In the genomic region with DNA sequence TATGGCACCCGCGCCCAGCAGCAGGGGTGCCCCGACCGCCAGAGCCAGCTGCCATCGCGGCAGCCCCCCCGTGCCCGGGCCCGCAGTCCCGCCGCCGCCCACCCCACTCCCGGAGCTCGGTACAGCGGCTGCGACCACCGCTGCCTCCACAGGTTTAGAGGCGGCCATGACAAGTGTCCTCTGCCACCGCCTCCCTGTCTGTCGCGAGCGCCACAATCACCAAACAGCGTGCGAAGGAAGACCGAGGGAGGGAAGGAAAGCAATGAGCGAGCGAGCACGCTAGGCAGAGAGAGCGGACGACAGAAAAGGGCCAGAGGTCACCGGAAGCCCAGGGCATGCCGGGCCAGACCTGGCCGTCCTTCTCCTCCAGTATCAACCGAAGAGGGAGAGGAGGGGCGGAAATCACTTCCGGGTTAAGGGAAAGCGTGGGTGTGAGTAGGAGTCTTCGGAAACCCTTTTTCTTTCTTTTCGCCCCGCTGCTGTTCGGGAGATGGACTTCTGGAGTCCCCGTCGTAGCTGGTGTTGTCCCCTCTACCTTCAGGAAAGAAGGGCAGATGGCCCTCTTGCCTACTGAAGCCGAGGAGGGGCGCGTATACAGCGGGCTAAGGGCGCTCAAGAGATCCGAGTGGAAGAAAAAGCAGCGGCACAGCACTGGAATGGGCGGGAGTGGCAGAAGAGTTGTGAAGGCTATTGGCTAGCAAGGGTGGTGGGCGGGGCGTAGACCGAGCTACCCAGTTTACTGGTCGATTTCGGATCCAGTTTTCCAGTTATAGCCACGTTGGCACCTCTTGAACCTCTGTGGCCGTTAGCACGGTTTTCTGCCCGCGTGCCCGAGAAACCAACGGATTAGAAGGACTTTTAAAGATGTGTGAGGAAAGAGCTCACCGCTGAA, we compare ENCODE assay signal across 1 cellular context.
TF ChIP-seq lines count a peak whose summit lies in the region.

A gene with protein sequence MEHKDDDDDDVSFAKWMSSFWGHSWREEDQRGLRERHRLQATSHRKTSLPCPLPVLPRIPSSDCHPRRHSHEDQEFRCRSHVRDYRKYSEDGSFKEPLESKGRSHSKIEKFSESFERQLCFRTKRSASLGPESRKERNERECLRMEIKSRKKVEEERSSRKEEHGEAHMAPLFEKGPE (plus strand): TSS at position 758 of the 892 bp plus-strand sequence. CDS start 28,191 bp downstream, outside the sequence.
A gene (minus strand): TSS at position 308 of the 892 bp plus-strand sequence. CDS start 140 bp downstream, at position 168.

TF ChIP-seq in A549, 52 proteins besides CTCF, POLR2A, EP300 and RAD21 (continued from another document):
- TF ChIP-seq, protein P1, sequence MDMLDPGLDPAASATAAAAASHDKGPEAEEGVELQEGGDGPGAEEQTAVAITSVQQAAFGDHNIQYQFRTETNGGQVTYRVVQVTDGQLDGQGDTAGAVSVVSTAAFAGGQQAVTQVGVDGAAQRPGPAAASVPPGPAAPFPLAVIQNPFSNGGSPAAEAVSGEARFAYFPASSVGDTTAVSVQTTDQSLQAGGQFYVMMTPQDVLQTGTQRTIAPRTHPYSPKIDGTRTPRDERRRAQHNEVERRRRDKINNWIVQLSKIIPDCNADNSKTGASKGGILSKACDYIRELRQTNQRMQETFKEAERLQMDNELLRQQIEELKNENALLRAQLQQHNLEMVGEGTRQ (IDR thresholded peaks at IDR 0.05), result no peak
- TF ChIP-seq HEYL (CRISPR knock-in tag; IDR thresholded peaks at IDR 0.05) (no peak), HOXA7 (CRISPR knock-in tag; IDR thresholded peaks at IDR 0.05) (no peak), CHD2 (IDR thresholded peaks at IDR 0.05; ENCODE audit: low read length, partially characterized antibody) (no peak), RARB (CRISPR knock-in tag; IDR thresholded peaks at IDR 0.05) (no peak), ZFP36 (IDR thresholded peaks at IDR 0.05; ENCODE audit: borderline replicate concordance, partially characterized antibody) (no peak), RFX5 (IDR thresholded peaks at IDR 0.05) (no peak), RNF2 (IDR thresholded peaks at IDR 0.05; ENCODE audit: borderline replicate concordance, low read depth) (no peak), ESRRA (IDR thresholded peaks at IDR 0.05; ENCODE audit: borderline replicate concordance, low read length) (peak; percentile 55; the same call in 1 of the 2 replicates), HDAC2 (IDR thresholded peaks at IDR 0.05) (no peak), ZC3H11A (IDR thresholded peaks at IDR 0.05) (no peak), KDM5A (IDR thresholded peaks at IDR 0.05) (peak; percentile 54; the same call in 1 of the 2 replicates), EHMT2 (IDR thresholded peaks at IDR 0.05; ENCODE audit: low read depth) (no peak), PHF8 (IDR thresholded peaks at IDR 0.05; ENCODE audit: borderline replicate concordance, low read depth) (peak; percentile 69)
- TF ChIP-seq, protein P2, sequence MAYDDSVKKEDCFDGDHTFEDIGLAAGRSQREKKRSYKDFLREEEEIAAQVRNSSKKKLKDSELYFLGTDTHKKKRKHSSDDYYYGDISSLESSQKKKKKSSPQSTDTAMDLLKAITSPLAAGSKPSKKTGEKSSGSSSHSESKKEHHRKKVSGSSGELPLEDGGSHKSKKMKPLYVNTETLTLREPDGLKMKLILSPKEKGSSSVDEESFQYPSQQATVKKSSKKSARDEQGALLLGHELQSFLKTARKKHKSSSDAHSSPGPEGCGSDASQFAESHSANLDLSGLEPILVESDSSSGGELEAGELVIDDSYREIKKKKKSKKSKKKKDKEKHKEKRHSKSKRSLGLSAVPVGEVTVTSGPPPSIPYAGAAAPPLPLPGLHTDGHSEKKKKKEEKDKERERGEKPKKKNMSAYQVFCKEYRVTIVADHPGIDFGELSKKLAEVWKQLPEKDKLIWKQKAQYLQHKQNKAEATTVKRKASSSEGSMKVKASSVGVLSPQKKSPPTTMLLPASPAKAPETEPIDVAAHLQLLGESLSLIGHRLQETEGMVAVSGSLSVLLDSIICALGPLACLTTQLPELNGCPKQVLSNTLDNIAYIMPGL (CRISPR knock-in tag; IDR thresholded peaks at IDR 0.05; ENCODE audit: borderline replicate concordance), result no peak
- TF ChIP-seq, protein P3, sequence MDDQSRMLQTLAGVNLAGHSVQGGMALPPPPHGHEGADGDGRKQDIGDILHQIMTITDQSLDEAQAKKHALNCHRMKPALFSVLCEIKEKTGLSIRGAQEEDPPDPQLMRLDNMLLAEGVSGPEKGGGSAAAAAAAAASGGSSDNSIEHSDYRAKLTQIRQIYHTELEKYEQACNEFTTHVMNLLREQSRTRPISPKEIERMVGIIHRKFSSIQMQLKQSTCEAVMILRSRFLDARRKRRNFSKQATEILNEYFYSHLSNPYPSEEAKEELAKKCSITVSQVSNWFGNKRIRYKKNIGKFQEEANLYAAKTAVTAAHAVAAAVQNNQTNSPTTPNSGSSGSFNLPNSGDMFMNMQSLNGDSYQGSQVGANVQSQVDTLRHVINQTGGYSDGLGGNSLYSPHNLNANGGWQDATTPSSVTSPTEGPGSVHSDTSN (IDR thresholded peaks at IDR 0.05), result no peak
- TF ChIP-seq, protein P4, sequence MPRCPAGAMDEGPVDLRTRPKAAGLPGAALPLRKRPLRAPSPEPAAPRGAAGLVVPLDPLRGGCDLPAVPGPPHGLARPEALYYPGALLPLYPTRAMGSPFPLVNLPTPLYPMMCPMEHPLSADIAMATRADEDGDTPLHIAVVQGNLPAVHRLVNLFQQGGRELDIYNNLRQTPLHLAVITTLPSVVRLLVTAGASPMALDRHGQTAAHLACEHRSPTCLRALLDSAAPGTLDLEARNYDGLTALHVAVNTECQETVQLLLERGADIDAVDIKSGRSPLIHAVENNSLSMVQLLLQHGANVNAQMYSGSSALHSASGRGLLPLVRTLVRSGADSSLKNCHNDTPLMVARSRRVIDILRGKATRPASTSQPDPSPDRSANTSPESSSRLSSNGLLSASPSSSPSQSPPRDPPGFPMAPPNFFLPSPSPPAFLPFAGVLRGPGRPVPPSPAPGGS (IDR thresholded peaks at IDR 0.05), result peak; percentile 76; the same call in 2 of the 3 replicates
- TF ChIP-seq, protein P5, sequence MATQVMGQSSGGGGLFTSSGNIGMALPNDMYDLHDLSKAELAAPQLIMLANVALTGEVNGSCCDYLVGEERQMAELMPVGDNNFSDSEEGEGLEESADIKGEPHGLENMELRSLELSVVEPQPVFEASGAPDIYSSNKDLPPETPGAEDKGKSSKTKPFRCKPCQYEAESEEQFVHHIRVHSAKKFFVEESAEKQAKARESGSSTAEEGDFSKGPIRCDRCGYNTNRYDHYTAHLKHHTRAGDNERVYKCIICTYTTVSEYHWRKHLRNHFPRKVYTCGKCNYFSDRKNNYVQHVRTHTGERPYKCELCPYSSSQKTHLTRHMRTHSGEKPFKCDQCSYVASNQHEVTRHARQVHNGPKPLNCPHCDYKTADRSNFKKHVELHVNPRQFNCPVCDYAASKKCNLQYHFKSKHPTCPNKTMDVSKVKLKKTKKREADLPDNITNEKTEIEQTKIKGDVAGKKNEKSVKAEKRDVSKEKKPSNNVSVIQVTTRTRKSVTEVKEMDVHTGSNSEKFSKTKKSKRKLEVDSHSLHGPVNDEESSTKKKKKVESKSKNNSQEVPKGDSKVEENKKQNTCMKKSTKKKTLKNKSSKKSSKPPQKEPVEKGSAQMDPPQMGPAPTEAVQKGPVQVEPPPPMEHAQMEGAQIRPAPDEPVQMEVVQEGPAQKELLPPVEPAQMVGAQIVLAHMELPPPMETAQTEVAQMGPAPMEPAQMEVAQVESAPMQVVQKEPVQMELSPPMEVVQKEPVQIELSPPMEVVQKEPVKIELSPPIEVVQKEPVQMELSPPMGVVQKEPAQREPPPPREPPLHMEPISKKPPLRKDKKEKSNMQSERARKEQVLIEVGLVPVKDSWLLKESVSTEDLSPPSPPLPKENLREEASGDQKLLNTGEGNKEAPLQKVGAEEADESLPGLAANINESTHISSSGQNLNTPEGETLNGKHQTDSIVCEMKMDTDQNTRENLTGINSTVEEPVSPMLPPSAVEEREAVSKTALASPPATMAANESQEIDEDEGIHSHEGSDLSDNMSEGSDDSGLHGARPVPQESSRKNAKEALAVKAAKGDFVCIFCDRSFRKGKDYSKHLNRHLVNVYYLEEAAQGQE (IDR thresholded peaks at IDR 0.05), result no peak
- TF ChIP-seq, protein P6, sequence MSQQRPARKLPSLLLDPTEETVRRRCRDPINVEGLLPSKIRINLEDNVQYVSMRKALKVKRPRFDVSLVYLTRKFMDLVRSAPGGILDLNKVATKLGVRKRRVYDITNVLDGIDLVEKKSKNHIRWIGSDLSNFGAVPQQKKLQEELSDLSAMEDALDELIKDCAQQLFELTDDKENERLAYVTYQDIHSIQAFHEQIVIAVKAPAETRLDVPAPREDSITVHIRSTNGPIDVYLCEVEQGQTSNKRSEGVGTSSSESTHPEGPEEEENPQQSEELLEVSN (IDR thresholded peaks at IDR 0.05; ENCODE audit: borderline replicate concordance, low read depth), result peak; percentile 40
